Comparison of ENCODE assay signal across 1 cellular context in genomic region chr22:38300197-38300945, GRCh38.
TF ChIP-seq lines count a peak whose summit lies in the region.

No MANE protein-coding gene starts in this region.

TF ChIP-seq in HCT116, 20 proteins besides CTCF, POLR2A, EP300 and RAD21:
- no peak for TF ChIP-seq TCF7L2 (IDR thresholded peaks at IDR 0.05; ENCODE audit: borderline replicate concordance, extremely low read depth, insufficient read depth, insufficient read length)
- no peak for TF ChIP-seq SRF (IDR thresholded peaks at IDR 0.05; ENCODE audit: low read depth)
- no peak for TF ChIP-seq FOSL1 (IDR thresholded peaks at IDR 0.05; ENCODE audit: low read depth)
- TF ChIP-seq, protein P1, sequence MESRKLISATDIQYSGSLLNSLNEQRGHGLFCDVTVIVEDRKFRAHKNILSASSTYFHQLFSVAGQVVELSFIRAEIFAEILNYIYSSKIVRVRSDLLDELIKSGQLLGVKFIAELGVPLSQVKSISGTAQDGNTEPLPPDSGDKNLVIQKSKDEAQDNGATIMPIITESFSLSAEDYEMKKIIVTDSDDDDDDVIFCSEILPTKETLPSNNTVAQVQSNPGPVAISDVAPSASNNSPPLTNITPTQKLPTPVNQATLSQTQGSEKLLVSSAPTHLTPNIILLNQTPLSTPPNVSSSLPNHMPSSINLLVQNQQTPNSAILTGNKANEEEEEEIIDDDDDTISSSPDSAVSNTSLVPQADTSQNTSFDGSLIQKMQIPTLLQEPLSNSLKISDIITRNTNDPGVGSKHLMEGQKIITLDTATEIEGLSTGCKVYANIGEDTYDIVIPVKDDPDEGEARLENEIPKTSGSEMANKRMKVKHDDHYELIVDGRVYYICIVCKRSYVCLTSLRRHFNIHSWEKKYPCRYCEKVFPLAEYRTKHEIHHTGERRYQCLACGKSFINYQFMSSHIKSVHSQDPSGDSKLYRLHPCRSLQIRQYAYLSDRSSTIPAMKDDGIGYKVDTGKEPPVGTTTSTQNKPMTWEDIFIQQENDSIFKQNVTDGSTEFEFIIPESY (IDR thresholded peaks at IDR 0.05; ENCODE audit: extremely low read depth, insufficient replicate concordance, low read length): no peak
- TF ChIP-seq CBX3 (IDR thresholded peaks at IDR 0.05; ENCODE audit: low read depth): no peak
- TF ChIP-seq ELF1 (IDR thresholded peaks at IDR 0.05; ENCODE audit: borderline replicate concordance, low read depth): no peak
- TF ChIP-seq, protein P2, sequence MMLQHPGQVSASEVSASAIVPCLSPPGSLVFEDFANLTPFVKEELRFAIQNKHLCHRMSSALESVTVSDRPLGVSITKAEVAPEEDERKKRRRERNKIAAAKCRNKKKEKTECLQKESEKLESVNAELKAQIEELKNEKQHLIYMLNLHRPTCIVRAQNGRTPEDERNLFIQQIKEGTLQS (IDR thresholded peaks at IDR 0.05): no peak
- TF ChIP-seq YY1 (IDR thresholded peaks at IDR 0.05; ENCODE audit: extremely low read depth, insufficient replicate concordance, low read depth, low read length): no peak
- TF ChIP-seq JUND (IDR thresholded peaks at IDR 0.05): no peak
- TF ChIP-seq CEBPB (IDR thresholded peaks at IDR 0.05; ENCODE audit: low read depth): no peak
- no peak for TF ChIP-seq EGR1 (IDR thresholded peaks at IDR 0.05; ENCODE audit: low read depth)
- no peak for TF ChIP-seq SP1 (IDR thresholded peaks at IDR 0.05; ENCODE audit: low read depth)
